In the genomic region with DNA sequence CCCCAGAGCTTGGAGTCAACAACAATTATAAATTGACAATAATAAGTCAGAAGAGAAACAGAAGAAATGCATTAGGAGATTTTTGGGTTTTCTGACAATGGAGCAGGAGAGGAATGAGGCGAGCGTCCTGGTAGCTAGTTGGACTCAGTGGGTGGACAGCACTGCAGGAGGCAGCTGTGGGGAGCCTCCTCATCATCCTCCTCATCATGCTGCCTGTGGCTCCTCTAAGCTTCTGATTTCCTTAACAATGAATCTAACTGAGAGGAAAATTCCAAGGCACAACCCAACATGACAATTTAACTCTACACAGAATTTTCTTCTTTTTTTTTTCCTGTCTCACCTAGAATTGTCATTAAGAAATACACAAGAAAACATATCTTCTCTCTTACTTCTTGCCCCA, we compare ENCODE assay signal across 25 cellular contexts.
DNase-seq lines count a peak whose midpoint lies in the region; ATAC-seq and TF ChIP-seq lines count a peak whose summit lies in the region.
"Had no signal": no experiment of that assay in that cellular context is flagged by ENCODE, and none has a peak within 500 bp of the region (broad histone marks: within the 10 kb centered on the region; RNA-seq: fewer than 3 reads in every experiment).

No MANE protein-coding gene starts in this region.

- H3K9me3 Mint-ChIP-seq in GM23338 (no peaks in the 10 kb centered on the region), WTC11 (peaks cover 6% of the 10 kb centered on the region)

- H3K36me3 Mint-ChIP-seq in GM23338 (ENCODE audit: low read depth) (peaks cover 2% of the 10 kb centered on the region; the same call in 1 of the 3 replicates), WTC11 (peaks cover 11% of the 10 kb centered on the region)
- H3K36me3 Mint-ChIP-seq: CD8-positive, alpha-beta memory T cell had no signal

- POLR2A ChIA-PET in WTC11 (lab: Charles Lee) = interaction anchor here (0.7 kb wide), 1 partner anchor 408 kb away, joined by 4 read pairs; no protein-coding TSS in a partner anchor
- POLR2A ChIA-PET in PC-3 (lab: Charles Lee; ENCODE audit: unreplicated experiment) = no interaction called here

- H3K4me1 Mint-ChIP-seq in GM23338 (peaks cover 45% of the 10 kb centered on the region), WTC11 (peaks cover 51% of the 10 kb centered on the region)
- H3K4me1 Mint-ChIP-seq: CD8-positive, alpha-beta memory T cell had no signal

- CTCF ChIA-PET in WTC11 (lab: Charles Lee) = interaction anchor here (0.7 to 1.6 kb wide), 7 partner anchors 11 to 280 kb away, joined by 3 to 6 read pairs (median 4); no protein-coding TSS in a partner anchor
- CTCF ChIA-PET in PC-3 (lab: Charles Lee) = no interaction called here

- peak overlapping the region; percentile 50 for H3K4me3 Mint-ChIP-seq in GM23338
- peak overlapping the region; percentile 50 for H3K4me3 Mint-ChIP-seq in WTC11
- H3K4me3 Mint-ChIP-seq: CD8-positive, alpha-beta memory T cell had no signal

- H3K27me3 ChIP-seq in GM23338 (ENCODE audit: insufficient read depth) (no peaks in the 10 kb centered on the region), iPS-15b (ENCODE audit: control insufficient read depth, insufficient read depth, low read length) (no peaks in the 10 kb centered on the region), neuron (ENCODE audit: insufficient read depth, low read length) (no peaks in the 10 kb centered on the region), HAP-1 (ENCODE audit: low read depth) (no peaks in the 10 kb centered on the region), PC-3 (ENCODE audit: low read length) (no peaks in the 10 kb centered on the region)
- H3K27me3 ChIP-seq: SJSA1 had no signal

- peak; percentile 67 for DNase-seq in GM23338 (ENCODE audit: low spot score)
- DNase-seq in WTC11 (ENCODE audit: low spot score) = peak; percentile 41
- no peak for DNase-seq in HAP-1 (ENCODE audit: low spot score in 2 of 2)
- DNase-seq in PC-3 = no peak
- DNase-seq: AML-193; C1 segment of cervical spinal cord; Calu3; CD8-positive, alpha-beta memory T cell; DMS153; HCEC 1CT; Karpas-422; MV-4-11; NCI-H1694; NCI-H2081; NCI-H2171; NCI-H345; NCI-H524; NCI-H82; OCI-M1 had no signal

- H3K9me3 ChIP-seq in iPS-15b (ENCODE audit: control insufficient read depth, insufficient read depth, low read length) (no peaks in the 10 kb centered on the region), neuron (ENCODE audit: low read length) (no peaks in the 10 kb centered on the region), HAP-1 (no peaks in the 10 kb centered on the region), PC-3 (ENCODE audit: low read length) (no peaks in the 10 kb centered on the region)
- H3K9me3 ChIP-seq: SJSA1 had no signal

- H3K27me3 Mint-ChIP-seq in GM23338 (ENCODE audit: insufficient read depth, low read depth, poor library complexity) (peaks cover 10% of the 10 kb centered on the region), WTC11 (ENCODE audit: low read depth) (no peaks in the 10 kb centered on the region; the same call in 1 of the 2 replicates)

- peak overlapping the region; percentile 78 for H3K4me2 ChIP-seq in GM23338
- no peak overlapping the region for H3K4me2 ChIP-seq in PC-3 (ENCODE audit: low read length)

- H4K20me1 ChIP-seq in GM23338 (replicated peaks; ENCODE audit: insufficient read depth) (no peaks in the 10 kb centered on the region), PC-3 (ENCODE audit: low read length) (no peaks in the 10 kb centered on the region)

- H3K79me2 ChIP-seq in GM23338 (replicated peaks; ENCODE audit: insufficient read depth) (no peaks in the 10 kb centered on the region), PC-3 (ENCODE audit: low read length) (no peaks in the 10 kb centered on the region)

- H3K9ac ChIP-seq in iPS-15b (ENCODE audit: low read depth, low read length) = no peak overlapping the region
- H3K9ac ChIP-seq in PC-3 (ENCODE audit: low read length) = no peak overlapping the region

- no TSS peak for BruUV-seq in PC-3 (replicated peaks; lab: Mats Ljungman, UMichigan)

- H3K36me3 ChIP-seq in GM23338 (ENCODE audit: insufficient read depth) = no peaks in the 10 kb centered on the region
- H3K36me3 ChIP-seq in iPS-15b (ENCODE audit: control insufficient read depth, insufficient read depth, low read length) = no peaks in the 10 kb centered on the region
- H3K36me3 ChIP-seq in neuron (ENCODE audit: insufficient read depth, low read length) = no peaks in the 10 kb centered on the region
- no peaks in the 10 kb centered on the region for H3K36me3 ChIP-seq in HAP-1 (replicated peaks)
- no peaks in the 10 kb centered on the region for H3K36me3 ChIP-seq in PC-3 (ENCODE audit: low read depth, low read length)
- H3K36me3 ChIP-seq: SJSA1 had no signal

- H3K27ac ChIP-seq in GM23338 (ENCODE audit: low read depth) (peak overlapping the region; percentile 92), PC-3 (ENCODE audit: low read length) (no peak overlapping the region)
- H3K27ac ChIP-seq: SJSA1 had no signal

- in situ Hi-C loops in HAP-1 (cut with MboI; ENCODE audit: low sequenced_read_pairs) = no loop called here

- peaks cover 26% of the 10 kb centered on the region for H3K9me2 ChIP-seq in GM23338 (ENCODE audit: insufficient read depth)
- no peaks in the 10 kb centered on the region for H3K9me2 ChIP-seq in PC-3 (replicated peaks; ENCODE audit: low read length)

- H3K4me3 ChIP-seq in GM23338 (peak overlapping the region; percentile 45), iPS-15b (ENCODE audit: low read depth, low read length) (peak overlapping the region; percentile 26), neuron (ENCODE audit: low read length) (peak overlapping the region; percentile 23), HAP-1 (no peak overlapping the region), PC-3 (ENCODE audit: low read length) (no peak overlapping the region)
- H3K4me3 ChIP-seq: SJSA1 had no signal

- H3K27ac Mint-ChIP-seq in GM23338 (peak overlapping the region; percentile 74), WTC11 (peak overlapping the region; percentile 96)
- H3K27ac Mint-ChIP-seq: CD8-positive, alpha-beta memory T cell had no signal

- ATAC-seq in GM23338 (peak; percentile 67), WTC11 (peak; percentile 41), PC-3 (no peak), HG03439 (IDR thresholded peaks at IDR 0.05; ENCODE audit: unreplicated experiment) (no peak), HG02852 (IDR thresholded peaks at IDR 0.05; ENCODE audit: unreplicated experiment) (no peak)
- ATAC-seq: Right ventricle myocardium inferior had no signal

- H3K4me1 ChIP-seq in GM23338 (ENCODE audit: insufficient read depth) (peaks cover 43% of the 10 kb centered on the region), iPS-15b (ENCODE audit: control insufficient read depth, insufficient read depth, low read length) (peaks cover 30% of the 10 kb centered on the region), neuron (ENCODE audit: insufficient read depth, low read length) (peaks cover 25% of the 10 kb centered on the region), HAP-1 (peaks cover 13% of the 10 kb centered on the region; the same call in 1 of the 2 replicates), PC-3 (ENCODE audit: insufficient read depth, low read length) (peaks cover 14% of the 10 kb centered on the region)

- intact Hi-C loops in PC-3 (cut with micrococcal nuclease) = no loop called here

- TF ChIP-seq CTCF in GM23338 (conservative IDR thresholded peaks at IDR 0.05; ENCODE audit: low read depth in 2 of 2) (no peak), WTC11 (IDR thresholded peaks at IDR 0.05) (no peak), PC-3 (conservative IDR thresholded peaks at IDR 0.05; ENCODE audit: low read depth, low read length) (no peak)

- no peak overlapping the region for H2AFZ ChIP-seq in GM23338
- peak overlapping the region; percentile 70 for H2AFZ ChIP-seq in neuron (ENCODE audit: low read depth, low read length)
- H2AFZ ChIP-seq in PC-3 (ENCODE audit: low read length) = no peak overlapping the region

- peaks cover 16% of the 10 kb centered on the region; the same call in 1 of the 2 replicates for H3F3A ChIP-seq in GM23338 (replicated peaks; ENCODE audit: low read depth)
- H3F3A ChIP-seq in PC-3 (ENCODE audit: low read length, unreplicated experiment) = no peaks in the 10 kb centered on the region

TF ChIP-seq in GM23338, 12 proteins besides CTCF, POLR2A, EP300 and RAD21 (continues in another document):
- TF ChIP-seq EZH2phosphoT487 (IDR thresholded peaks at IDR 0.05; ENCODE audit: unreplicated experiment) = no peak
- TF ChIP-seq CREB1 (CRISPR knock-in tag; IDR thresholded peaks at IDR 0.05; ENCODE audit: low read depth) = peak; percentile 54
- TF ChIP-seq NANOG (IDR thresholded peaks at IDR 0.05; ENCODE audit: borderline replicate concordance) = peak; percentile 73; the same call in 1 of the 2 replicates

TF ChIP-seq in WTC11, 78 proteins besides CTCF, POLR2A, EP300 and RAD21:
- peak; percentile 100 for TF ChIP-seq ZNF423 (CRISPR knock-in tag; IDR thresholded peaks at IDR 0.05)
- TF ChIP-seq NFE2L1 (CRISPR knock-in tag; IDR thresholded peaks at IDR 0.05) = no peak

Comparison
In these comparisons a context has a peak if more than half of its experiments do, and no peak if none do; other contexts are left out.
1. ATAC-seq: peak in GM23338 (single experiment) and WTC11 (single experiment); none in PC-3 (single experiment), HG03439 (single experiment) and HG02852 (single experiment).
2. DNase-seq: peak in GM23338 (single experiment) and WTC11 (single experiment); none in HAP-1 (0 of 2) and PC-3 (single experiment).
3. H3K4me3 ChIP-seq: peak in GM23338 (single experiment), iPS-15b (single experiment) and neuron (single experiment); none in HAP-1 (single experiment) and PC-3 (single experiment).